ENCODE assay signal across 8 cellular contexts in genomic region chr11:94504689-94505293, GRCh38. TPM values are rescaled to one million over a fixed set of nuclear protein-coding genes. Genes with fewer than 3 reads are reported as not detected.
DNase-seq lines count a peak whose midpoint lies in the region; ATAC-seq and TF ChIP-seq lines count a peak whose summit lies in the region.

No MANE protein-coding gene starts in this region.

- no peaks in the 10 kb centered on the region for H3K27me3 ChIP-seq in dorsolateral prefrontal cortex

- H3K9me3 Mint-ChIP-seq in activated naive CD8-positive, alpha-beta T cell treated with anti-CD3 and anti-CD28 coated beads, Interleukin-2, amount 10 ng/mL, durations not matched to agents 7 days and 5 days, result no peaks in the 10 kb centered on the region
- H3K9me3 Mint-ChIP-seq in activated naive CD8-positive, alpha-beta T cell treated with anti-CD3 and anti-CD28 coated beads for 36 hours, result no peaks in the 10 kb centered on the region
- no peaks in the 10 kb centered on the region for H3K9me3 Mint-ChIP-seq in naive B cell

- H3K27ac ChIP-seq in dorsolateral prefrontal cortex, result no peak overlapping the region

- POLR2A ChIA-PET in activated naive CD8-positive, alpha-beta T cell treated with anti-CD3 and anti-CD28 coated beads, Interleukin-2, amount 10 ng/mL, durations not matched to agents 7 days and 5 days (lab: Charles Lee), result no interaction called here

- H3K4me1 Mint-ChIP-seq in activated naive CD8-positive, alpha-beta T cell treated with anti-CD3 and anti-CD28 coated beads, Interleukin-2, amount 10 ng/mL, durations not matched to agents 7 days and 5 days, result no peaks in the 10 kb centered on the region
- peaks cover 4% of the 10 kb centered on the region for H3K4me1 Mint-ChIP-seq in activated naive CD8-positive, alpha-beta T cell treated with anti-CD3 and anti-CD28 coated beads for 36 hours
- H3K4me1 Mint-ChIP-seq in naive B cell, result no peaks in the 10 kb centered on the region

- no peak for DNase-seq in activated naive CD8-positive, alpha-beta T cell treated with anti-CD3 and anti-CD28 coated beads, Interleukin-2, amount 10 ng/mL, durations not matched to agents 7 days and 5 days
- DNase-seq in activated naive CD8-positive, alpha-beta T cell treated with anti-CD3 and anti-CD28 coated beads for 36 hours, result no peak
- DNase-seq in HPDE6-E6E7 (ENCODE audit: extremely low spot score), result peak; percentile 33
- peak; percentile 79 for DNase-seq in OCI-M1 (lab: John Stamatoyannopoulos, UW)
- no peak for DNase-seq in dorsolateral prefrontal cortex
- DNase-seq in naive B cell, result peak; percentile 32
- DNase-seq in HK-2 (ENCODE audit: unreplicated experiment), result no peak

- no peak overlapping the region for H3K4me3 ChIP-seq in dorsolateral prefrontal cortex

- peaks cover 4% of the 10 kb centered on the region for H3K27me3 Mint-ChIP-seq in activated naive CD8-positive, alpha-beta T cell treated with anti-CD3 and anti-CD28 coated beads, Interleukin-2, amount 10 ng/mL, durations not matched to agents 7 days and 5 days
- H3K27me3 Mint-ChIP-seq in activated naive CD8-positive, alpha-beta T cell treated with anti-CD3 and anti-CD28 coated beads for 36 hours, result no peaks in the 10 kb centered on the region
- no peaks in the 10 kb centered on the region for H3K27me3 Mint-ChIP-seq in naive B cell

- intact Hi-C loops in dorsolateral prefrontal cortex (cut with DNase I), result loop anchor here in 1 of 2 donors (5.0 to 10.0 kb wide), 2 partner anchors 320 to 607 kb away; no protein-coding TSS in a partner anchor

- no peak overlapping the region for H3K27ac Mint-ChIP-seq in activated naive CD8-positive, alpha-beta T cell treated with anti-CD3 and anti-CD28 coated beads, Interleukin-2, amount 10 ng/mL, durations not matched to agents 7 days and 5 days
- no peak overlapping the region for H3K27ac Mint-ChIP-seq in activated naive CD8-positive, alpha-beta T cell treated with anti-CD3 and anti-CD28 coated beads for 36 hours
- no peak overlapping the region for H3K27ac Mint-ChIP-seq in naive B cell

- peak; percentile 52 to 85 (median 77) for TF ChIP-seq CTCF in dorsolateral prefrontal cortex (IDR thresholded peaks at IDR 0.05 in 54 of 56, conservative IDR thresholded peaks at IDR 0.05 in 2 of 56; ENCODE audit: low read depth in 1 of 56, partially characterized antibody in 56 of 56)

- no peak overlapping the region for H3K4me3 Mint-ChIP-seq in activated naive CD8-positive, alpha-beta T cell treated with anti-CD3 and anti-CD28 coated beads, Interleukin-2, amount 10 ng/mL, durations not matched to agents 7 days and 5 days
- H3K4me3 Mint-ChIP-seq in activated naive CD8-positive, alpha-beta T cell treated with anti-CD3 and anti-CD28 coated beads for 36 hours, result no peak overlapping the region
- no peak overlapping the region for H3K4me3 Mint-ChIP-seq in naive B cell

- no peaks in the 10 kb centered on the region for H3K36me3 Mint-ChIP-seq in activated naive CD8-positive, alpha-beta T cell treated with anti-CD3 and anti-CD28 coated beads, Interleukin-2, amount 10 ng/mL, durations not matched to agents 7 days and 5 days
- H3K36me3 Mint-ChIP-seq in activated naive CD8-positive, alpha-beta T cell treated with anti-CD3 and anti-CD28 coated beads for 36 hours, result no peaks in the 10 kb centered on the region
- peaks cover 0 to 4% of the 10 kb centered on the region in 2 donors for H3K36me3 Mint-ChIP-seq in naive B cell

- ATAC-seq in activated naive CD8-positive, alpha-beta T cell treated with anti-CD3 and anti-CD28 coated beads, Interleukin-2, amount 10 ng/mL, durations not matched to agents 7 days and 5 days (ENCODE audit: low read depth), result peak; percentile 33
- ATAC-seq in naive B cell (ENCODE audit: low read depth in 2 of 2) (peak in 1 of 2 donors; percentile 54), GM19463 (IDR thresholded peaks at IDR 0.05; ENCODE audit: unreplicated experiment) (no peak)

RNA-seq across cellular contexts. Expression of gene C11orf97, which starts 7.5 kb away (rescaled TPM):
- not detected for total RNA-seq in activated naive CD8-positive, alpha-beta T cell treated with anti-CD3 and anti-CD28 coated beads, Interleukin-2, amount 10 ng/mL, durations not matched to agents 7 days and 5 days
- not detected for total RNA-seq in activated naive CD8-positive, alpha-beta T cell treated with anti-CD3 and anti-CD28 coated beads for 36 hours
- 1 to 10 TPM in 48 of 120 experiments, under 1 TPM in 23, not detected in 49; 0.66 to 4.0 (median 1.3) TPM for total RNA-seq in dorsolateral prefrontal cortex
- polyA plus RNA-seq in naive B cell (ENCODE audit: low read depth in 6 of 6), result not detected

RNA-seq across cellular contexts. Expression of gene ANKRD49, which starts 11.0 kb away (rescaled TPM):
- 10 to 100 TPM; 36.1 to 37.0 TPM for total RNA-seq in activated naive CD8-positive, alpha-beta T cell treated with anti-CD3 and anti-CD28 coated beads, Interleukin-2, amount 10 ng/mL, durations not matched to agents 7 days and 5 days
- 10 to 100 TPM; 19.8 to 20.9 TPM for total RNA-seq in activated naive CD8-positive, alpha-beta T cell treated with anti-CD3 and anti-CD28 coated beads for 36 hours
- 10 to 100 TPM in 106 of 120 experiments, 1 to 10 TPM in 14; 7.4 to 21.0 (median 13.1) TPM for total RNA-seq in dorsolateral prefrontal cortex
- polyA plus RNA-seq in naive B cell (ENCODE audit: low read depth in 6 of 6), result 10 to 100 TPM; 36.1 to 64.2 (median 51.3) TPM

RNA-seq across cellular contexts. Expression of gene MRE11, which starts 11.1 kb away (rescaled TPM):
- 10 to 100 TPM; 40.8 to 41.1 TPM for total RNA-seq in activated naive CD8-positive, alpha-beta T cell treated with anti-CD3 and anti-CD28 coated beads, Interleukin-2, amount 10 ng/mL, durations not matched to agents 7 days and 5 days
- total RNA-seq in activated naive CD8-positive, alpha-beta T cell treated with anti-CD3 and anti-CD28 coated beads for 36 hours, result 10 to 100 TPM; 41.4 to 41.6 TPM
- total RNA-seq in dorsolateral prefrontal cortex, result 10 to 100 TPM; 11.0 to 29.5 (median 19.0) TPM
- 10 to 100 TPM in 5 of 6 donors, 1 to 10 TPM in 1; 9.7 to 19.5 (median 14.9) TPM for polyA plus RNA-seq in naive B cell (ENCODE audit: low read depth in 6 of 6)

RNA-seq across cellular contexts. Expression of gene FUT4, which starts 38.9 kb away (rescaled TPM):
- total RNA-seq in activated naive CD8-positive, alpha-beta T cell treated with anti-CD3 and anti-CD28 coated beads, Interleukin-2, amount 10 ng/mL, durations not matched to agents 7 days and 5 days, result 1 to 10 TPM; 6.7 to 6.8 TPM
- 1 to 10 TPM; 5.9 to 6.2 TPM for total RNA-seq in activated naive CD8-positive, alpha-beta T cell treated with anti-CD3 and anti-CD28 coated beads for 36 hours
- 1 to 10 TPM; 2.2 to 6.7 (median 4.1) TPM for total RNA-seq in dorsolateral prefrontal cortex
- polyA plus RNA-seq in naive B cell (ENCODE audit: low read depth in 6 of 6), result 1 to 10 TPM in 3 of 6 donors, under 1 TPM in 3; 0.06 to 1.2 (median 1.00) TPM

Comparison
In these comparisons a context has a peak if more than half of its experiments do, and no peak if none do; other contexts are left out.
1. DNase-seq: peak in HPDE6-E6E7 (single experiment), OCI-M1 (single experiment) and naive B cell (single experiment); none in activated naive CD8-positive, alpha-beta T cell treated with anti-CD3 and anti-CD28 coated beads, Interleukin-2, amount 10 ng/mL, durations not matched to agents 7 days and 5 days (single experiment), activated naive CD8-positive, alpha-beta T cell treated with anti-CD3 and anti-CD28 coated beads for 36 hours (single experiment), dorsolateral prefrontal cortex (0 of 10) and HK-2 (single experiment).